Comparison of ENCODE assay signal across 11 cellular contexts in genomic region chr3:46965151-46965550, GRCh38. TPM values are rescaled to one million over a fixed set of nuclear protein-coding genes. Genes with fewer than 3 reads are reported as not detected.
DNase-seq lines count a peak whose midpoint lies in the region; ATAC-seq and TF ChIP-seq lines count a peak whose summit lies in the region.
"Had no signal": no experiment of that assay in that cellular context is flagged by ENCODE, and none has a peak within 500 bp of the region (broad histone marks: within the 10 kb centered on the region; RNA-seq: fewer than 3 reads in every experiment).

No MANE protein-coding gene starts in this region.

- H3K4me3 ChIP-seq in Caco-2 (ENCODE audit: low read depth, low read length) (no peak overlapping the region), HUES48 (ENCODE audit: low read depth, low read length) (no peak overlapping the region; the same call in 1 of the 2 replicates), WERI-Rb-1 (ENCODE audit: low read depth, low read length) (no peak overlapping the region), gastrocnemius medialis (no peak overlapping the region)
- H3K4me3 ChIP-seq: gastroesophageal sphincter, SK-N-MC had no signal

- H3K27ac ChIP-seq in HUES48 (ENCODE audit: low read depth, low read length) (peak overlapping the region; percentile 51), WERI-Rb-1 (peak overlapping the region; percentile 50), gastrocnemius medialis (no peak overlapping the region)
- H3K27ac ChIP-seq: gastroesophageal sphincter, KMS-11, SK-N-MC had no signal

- H3K27me3 Mint-ChIP-seq in Caco-2 (ENCODE audit: insufficient read depth, unreplicated experiment), result no peaks in the 10 kb centered on the region
- no peaks in the 10 kb centered on the region for H3K27me3 Mint-ChIP-seq in naive B cell

- H3K36me3 ChIP-seq in Caco-2 (ENCODE audit: control insufficient read depth, insufficient read depth, low read length) (no peaks in the 10 kb centered on the region), HUES48 (ENCODE audit: control insufficient read depth, insufficient read depth, low read length) (peaks cover 18% of the 10 kb centered on the region), WERI-Rb-1 (peaks cover 23% of the 10 kb centered on the region), gastrocnemius medialis (no peaks in the 10 kb centered on the region)

- ATAC-seq in naive B cell (ENCODE audit: low read depth in 2 of 2), result peak; percentile 98 to 99
- ATAC-seq in gastrocnemius medialis, result no peak
- ATAC-seq in HG03095 (IDR thresholded peaks at IDR 0.05; ENCODE audit: unreplicated experiment), result no peak
- ATAC-seq: gastroesophageal sphincter had no signal

- CTCF ChIA-PET in Caco-2 (lab: Charles Lee), result interaction anchor here (1.0 to 2.4 kb wide), 4 partner anchors 17 to 29 kb away, joined by 3 to 15 read pairs (median 3); no protein-coding TSS in a partner anchor

- intact Hi-C loops in Caco-2 (cut with micrococcal nuclease; ENCODE audit: unreplicated experiment), result loop anchor here (2.0 kb wide), 1 partner anchor 16 kb away; no protein-coding TSS in a partner anchor
- intact Hi-C loops in gastrocnemius medialis (cut with DNase I; ENCODE audit: low total_unique reads), result no loop called here
- intact Hi-C loops in head of caudate nucleus (cut with DNase I), result no loop called here

- TF ChIP-seq POLR2A in gastrocnemius medialis (IDR thresholded peaks at IDR 0.05), result no peak

- no peak overlapping the region for H3K9ac ChIP-seq in HUES48 (ENCODE audit: low read depth, low read length)
- H3K9ac ChIP-seq: KMS-11 had no signal

- H3K4me3 Mint-ChIP-seq in Caco-2 (ENCODE audit: unreplicated experiment) (no peak overlapping the region), naive B cell (peak overlapping the region in 7 of 8 donors; percentile 41 to 78 (median 59))

- peak overlapping the region; percentile 70 for H3K27ac Mint-ChIP-seq in Caco-2 (ENCODE audit: unreplicated experiment)
- H3K27ac Mint-ChIP-seq in naive B cell, result peak overlapping the region in 5 of 6 donors; percentile 74 to 95 (median 87)

- H3K36me3 Mint-ChIP-seq in Caco-2 (ENCODE audit: insufficient read depth, unreplicated experiment), result peaks cover 66% of the 10 kb centered on the region
- H3K36me3 Mint-ChIP-seq in naive B cell, result peaks cover 5 to 7% of the 10 kb centered on the region in 2 donors

- peak in 1 of 2 experiments; percentile 55 for DNase-seq in Caco-2
- no peak for DNase-seq in WERI-Rb-1
- DNase-seq in naive B cell, result peak; percentile 45
- no peak for DNase-seq in DMS 273 treated with DMSO at 0.1 percent for 48 hours (lab: John Stamatoyannopoulos, UW)
- no peak for DNase-seq in gastrocnemius medialis
- no peak for DNase-seq in head of caudate nucleus

- H3K9me3 ChIP-seq in Caco-2 (no peaks in the 10 kb centered on the region), HUES48 (ENCODE audit: control insufficient read depth, insufficient read depth, low read length) (peaks cover 4% of the 10 kb centered on the region; the same call in 1 of the 2 replicates), WERI-Rb-1 (ENCODE audit: severe bottlenecking) (no peaks in the 10 kb centered on the region), gastrocnemius medialis (no peaks in the 10 kb centered on the region)
- H3K9me3 ChIP-seq: gastroesophageal sphincter had no signal

- in situ Hi-C loops in gastrocnemius medialis (cut with MboI; ENCODE audit: low sequenced_read_pairs in 4 of 4), result no loop called here

- peaks cover 66% of the 10 kb centered on the region for H3K4me1 ChIP-seq in Caco-2
- peaks cover 11% of the 10 kb centered on the region for H3K4me1 ChIP-seq in HUES48 (ENCODE audit: control insufficient read depth, insufficient read depth, low read length)
- H3K4me1 ChIP-seq in gastrocnemius medialis, result peaks cover 73 to 79% of the 10 kb centered on the region in 2 donors

- peaks cover 49% of the 10 kb centered on the region for H3K4me1 Mint-ChIP-seq in Caco-2 (ENCODE audit: low read depth, unreplicated experiment)
- peaks cover 66 to 80% (median 75%) of the 10 kb centered on the region in 3 donors for H3K4me1 Mint-ChIP-seq in naive B cell

- H3K27me3 ChIP-seq in Caco-2 (replicated peaks; ENCODE audit: control insufficient read depth, insufficient read depth, low read length) (no peaks in the 10 kb centered on the region), HUES48 (ENCODE audit: control insufficient read depth, insufficient read depth, low read length) (no peaks in the 10 kb centered on the region), WERI-Rb-1 (ENCODE audit: insufficient read depth, low read depth, severe bottlenecking) (no peaks in the 10 kb centered on the region), gastrocnemius medialis (no peaks in the 10 kb centered on the region)
- H3K27me3 ChIP-seq: gastroesophageal sphincter had no signal

- POLR2A ChIA-PET in Caco-2 (lab: Charles Lee), result interaction anchor here (0.6 to 1.0 kb wide), 2 partner anchors 14 to 15 kb away, joined by 3 read pairs; partner anchors contain the start of gene NBEAL2

- TF ChIP-seq CTCF in Caco-2 (IDR thresholded peaks at IDR 0.05; ENCODE audit: insufficient read depth in 1 of 2, low read depth in 1 of 2, low read length in 1 of 2, severe bottlenecking in 1 of 2, unreplicated experiment in 1 of 2) (no peak), WERI-Rb-1 (IDR thresholded peaks at IDR 0.05; ENCODE audit: low read depth, low read length) (no peak), gastrocnemius medialis (IDR thresholded peaks at IDR 0.05 in 4 of 5, conservative IDR thresholded peaks at IDR 0.05 in 1 of 5) (no peak)

- BruUV-seq in Caco-2 (replicated peaks; lab: Mats Ljungman, UMichigan), result no TSS peak

- H3K9me3 Mint-ChIP-seq in Caco-2 (ENCODE audit: unreplicated experiment) (no peaks in the 10 kb centered on the region), naive B cell (no peaks in the 10 kb centered on the region)

RNA-seq across cellular contexts. Expression of gene CCDC12, which starts 11.4 kb away (rescaled TPM):
- total RNA-seq in Caco-2 (2022) (52.7 and 60.8 TPM in 2 replicates), gastrocnemius medialis (10 to 100 TPM; 24.6 to 32.0 (median 29.0) TPM)
- polyA plus RNA-seq in naive B cell (ENCODE audit: low read depth in 6 of 6), result 100 to 1,000 TPM; 119 to 157 (median 123) TPM

RNA-seq across cellular contexts. Expression of gene NBEAL2, which starts 14.3 kb away (rescaled TPM):
- total RNA-seq in Caco-2 (2022), result 62.4 and 76.9 TPM in 2 replicates
- 1 to 10 TPM in 4 of 6 donors, under 1 TPM in 1, not detected in 1; 0.34 to 2.2 (median 1.5) TPM for polyA plus RNA-seq in naive B cell (ENCODE audit: low read depth in 6 of 6)
- 1 to 10 TPM; 4.1 to 8.7 (median 7.5) TPM for total RNA-seq in gastrocnemius medialis

Comparison
In these comparisons a context has a peak if more than half of its experiments do, and no peak if none do; other contexts are left out.
1. H3K27ac ChIP-seq: peak in HUES48 (single experiment) and WERI-Rb-1 (single experiment); none in gastrocnemius medialis (0 of 4).
2. ATAC-seq: peak in naive B cell (2 of 2); none in gastrocnemius medialis (0 of 2) and HG03095 (single experiment).